In genomic region chr4:170339522-170339921, GRCh38 we compare ENCODE assay signal across 2 cellular contexts.
TF ChIP-seq lines count a peak whose summit lies in the region.

No MANE protein-coding gene starts in this region.

TF ChIP-seq in HCT116, 20 proteins besides CTCF, POLR2A, EP300 and RAD21 (continued from another document):
- TF ChIP-seq ZBTB33 (IDR thresholded peaks at IDR 0.05; ENCODE audit: extremely low read depth, insufficient replicate concordance, low read length) (no peak), SP1 (IDR thresholded peaks at IDR 0.05; ENCODE audit: low read depth) (no peak), FOSL1 (IDR thresholded peaks at IDR 0.05; ENCODE audit: low read depth) (peak; percentile 55), SRF (IDR thresholded peaks at IDR 0.05; ENCODE audit: low read depth) (no peak), MAX (IDR thresholded peaks at IDR 0.05) (no peak), JUND (IDR thresholded peaks at IDR 0.05) (peak; percentile 35; the same call in 1 of the 2 replicates)

TF ChIP-seq in GM12878, 131 proteins besides CTCF, POLR2A, EP300 and RAD21 (continued from another document):
- TF ChIP-seq IRF4 (IDR thresholded peaks at IDR 0.05; ENCODE audit: low read depth, low read length) (no peak), MTA3 (IDR thresholded peaks at IDR 0.05; ENCODE audit: borderline replicate concordance, low read length) (no peak), ATF7 (IDR thresholded peaks at IDR 0.05; ENCODE audit: low read depth) (peak; percentile 38)
